In the genomic region with DNA sequence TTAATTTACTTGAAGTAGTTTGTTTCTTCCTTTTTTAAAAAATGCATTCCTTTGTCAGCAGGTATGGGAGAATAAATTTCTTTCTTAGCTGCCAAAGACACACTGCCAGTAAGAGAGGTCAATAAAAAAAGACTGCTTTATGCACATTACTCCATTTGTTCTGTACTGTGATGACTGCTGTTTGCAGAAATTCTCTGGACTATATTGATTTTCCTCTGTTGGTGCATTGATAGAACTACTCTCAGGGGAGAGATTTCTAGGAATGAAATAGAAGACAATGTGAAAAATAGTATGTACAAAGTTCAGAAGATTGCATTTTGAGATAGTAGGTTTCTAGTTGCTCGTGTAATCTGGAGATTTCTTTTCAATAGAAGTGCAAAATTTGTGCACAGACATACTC, we compare ENCODE assay signal across 7 cellular contexts. TPM values are rescaled to one million over a fixed set of nuclear protein-coding genes. Genes with fewer than 3 reads are reported as not detected.
"Had no signal": no experiment of that assay in that cellular context is flagged by ENCODE, and none has a peak within 500 bp of the region (broad histone marks: within the 10 kb centered on the region; RNA-seq: fewer than 3 reads in every experiment).

No MANE protein-coding gene starts in this region.

RNA-seq across cellular contexts. Expression of a gene that starts 7.6 kb away (rescaled TPM):
- total RNA-seq: GM23248, GM23338, H1, H4, H7, H9, HFFc6 had no signal
- polyA plus RNA-seq: GM23248 had no signal

RNA-seq across cellular contexts. Expression of a gene that starts 11.4 kb away (rescaled TPM):
- total RNA-seq: H4 had no signal
